8 cellular contexts compared by ENCODE assay signal in genomic region chr3:72255736-72256559, GRCh38.
A peak's percentile ranks its signal among the peaks of the same experiment; 100 is the strongest.
DNase-seq lines count a peak whose midpoint lies in the region; ATAC-seq and TF ChIP-seq lines count a peak whose summit lies in the region.

No MANE protein-coding gene starts in this region.

- H3K9ac ChIP-seq in Karpas-422 (ENCODE audit: low read length): no peak overlapping the region

- H3K27me3 ChIP-seq in Karpas-422 (ENCODE audit: low read length): no peaks in the 10 kb centered on the region

- peak; percentile 2 for TF ChIP-seq CTCF in foreskin fibroblast (IDR thresholded peaks at IDR 0.05; ENCODE audit: low read depth, low read length)

- no peaks in the 10 kb centered on the region; the same call in 1 of the 2 replicates for H3K9me3 ChIP-seq in Karpas-422 (ENCODE audit: low read length)

- no peaks in the 10 kb centered on the region for H3K9me2 ChIP-seq in Karpas-422 (replicated peaks; ENCODE audit: insufficient read depth, low read length)

- H3K27ac Mint-ChIP-seq in T-cell: peak overlapping the region; percentile 54

- H3K4me1 ChIP-seq in Karpas-422 (ENCODE audit: low read length): peaks cover 17% of the 10 kb centered on the region

- H3K27me3 Mint-ChIP-seq in T-cell: peaks cover 0 to 2% of the 10 kb centered on the region in 2 donors

- H3K79me2 ChIP-seq in Karpas-422 (ENCODE audit: low read length): no peaks in the 10 kb centered on the region

- no peak overlapping the region for H3K4me2 ChIP-seq in Karpas-422 (ENCODE audit: low read depth, low read length, poor library complexity, severe bottlenecking)

- H4K20me1 ChIP-seq in Karpas-422 (ENCODE audit: insufficient read depth, low read depth, low read length): no peaks in the 10 kb centered on the region

- POLR2A ChIA-PET in T-cell (lab: Charles Lee): interaction anchor here in 1 of 2 donors (0.6 kb wide), 1 partner anchor 142 kb away, joined by 7 read pairs; no protein-coding TSS in a partner anchor

- H3K4me3 ChIP-seq in Karpas-422 (ENCODE audit: low read length) (no peak overlapping the region), foreskin fibroblast (ENCODE audit: low read depth in 1 of 2, low read length in 2 of 2) (no peak overlapping the region)

- no peak overlapping the region for H2AFZ ChIP-seq in Karpas-422 (ENCODE audit: low read length)

- CTCF ChIA-PET in T-cell (lab: Charles Lee): no interaction called here

- H3K4me3 Mint-ChIP-seq in T-cell: peak overlapping the region in 2 of 3 donors; percentile 42 to 58

- in situ Hi-C loops in Caki2 (cut with HindIII; ENCODE audit: low pct_unique_long_range_greater_than_20kb, low sequenced_read_pairs): no loop called here

- H3K36me3 ChIP-seq in Karpas-422 (ENCODE audit: insufficient read depth, low read length): no peaks in the 10 kb centered on the region

- no peaks in the 10 kb centered on the region for H3K9me3 Mint-ChIP-seq in T-cell

- H3K4me1 Mint-ChIP-seq in T-cell: peaks cover 44 to 49% (median 47%) of the 10 kb centered on the region in 3 donors

- no peaks in the 10 kb centered on the region for H3K36me3 Mint-ChIP-seq in T-cell

- DNase-seq in Caki2 (ENCODE audit: low read depth): peak; percentile 24
- DNase-seq in Karpas-422: peak; percentile 56
- peak in 31 of 34 experiments; percentile 6 to 54 (median 28) for DNase-seq in T-cell
- DNase-seq in foreskin fibroblast: peak in 1 of 2 donors; percentile 57
- DNase-seq in renal cortical epithelial cell (ENCODE audit: low read depth): peak; percentile 77
- DNase-seq in GDM1 (lab: John Stamatoyannopoulos, UW): no peak

- no peak overlapping the region for H3K27ac ChIP-seq in Karpas-422 (ENCODE audit: low read length)

- ATAC-seq in T-cell (replicated peaks in 1 of 4) (peak; percentile 64 to 93 (median 72)), HG02759 (IDR thresholded peaks at IDR 0.05; ENCODE audit: unreplicated experiment) (no peak), GM19035 (IDR thresholded peaks at IDR 0.05; ENCODE audit: unreplicated experiment) (no peak)

Comparison
In these comparisons a context has a peak if more than half of its experiments do, and no peak if none do; other contexts are left out.
1. ATAC-seq: peak in T-cell (4 of 4); none in HG02759 (single experiment) and GM19035 (single experiment).